In genomic region chrX:19926095-19926494, GRCh38 we compare ENCODE assay signal across 13 cellular contexts. TPM values are rescaled to one million over a fixed set of nuclear protein-coding genes. Genes with fewer than 3 reads are reported as not detected.
A peak's percentile ranks its signal among the peaks of the same experiment; 100 is the strongest.
DNase-seq lines count a peak whose midpoint lies in the region; ATAC-seq, FAIRE-seq and TF ChIP-seq lines count a peak whose summit lies in the region.
"Had no signal": no experiment of that assay in that cellular context is flagged by ENCODE, and none has a peak within 500 bp of the region (broad histone marks: within the 10 kb centered on the region; RNA-seq: fewer than 3 reads in every experiment).

No MANE protein-coding gene starts in this region.

- H3K27ac ChIP-seq in MM.1S (ENCODE audit: low read length) (no peak overlapping the region), astrocyte (ENCODE audit: low read depth, low read length) (no peak overlapping the region), testis (no peak overlapping the region)
- H3K27ac ChIP-seq: A549, C4-2B, HL-60 had no signal

- no peaks in the 10 kb centered on the region for H3K9me3 Mint-ChIP-seq in stimulated activated naive CD8-positive, alpha-beta T cell treated with anti-CD3 and anti-CD28 coated beads, Interleukin-15, amount 100 ng/mL, for 72 hours
- no peaks in the 10 kb centered on the region for H3K9me3 Mint-ChIP-seq in astrocyte (ENCODE audit: unreplicated experiment)
- H3K9me3 Mint-ChIP-seq: CD4-positive, alpha-beta memory T cell had no signal

- H3K27me3 ChIP-seq in MM.1S (replicated peaks; ENCODE audit: insufficient read depth, low read length) (no peaks in the 10 kb centered on the region), astrocyte (ENCODE audit: insufficient read depth, low read length) (no peaks in the 10 kb centered on the region), testis (no peaks in the 10 kb centered on the region)
- H3K27me3 ChIP-seq: BE2C had no signal

- peak; percentile 9 for FAIRE-seq in astrocyte (lab: Jason Lieb, UNC)
- FAIRE-seq: A549 had no signal

- peaks cover 4% of the 10 kb centered on the region for H3K4me1 Mint-ChIP-seq in stimulated activated naive CD8-positive, alpha-beta T cell treated with anti-CD3 and anti-CD28 coated beads, Interleukin-15, amount 100 ng/mL, for 72 hours
- H3K4me1 Mint-ChIP-seq in astrocyte (ENCODE audit: low read depth, unreplicated experiment) = peaks cover 8% of the 10 kb centered on the region

- no peak overlapping the region for H2AFZ ChIP-seq in MM.1S (ENCODE audit: low read length)
- no peak overlapping the region for H2AFZ ChIP-seq in astrocyte (ENCODE audit: low read depth, low read length)

- peaks cover 13% of the 10 kb centered on the region; the same call in 1 of the 2 replicates for H3F3A ChIP-seq in MM.1S (ENCODE audit: insufficient read depth, low read length)

- H3K4me2 ChIP-seq in MM.1S (ENCODE audit: low read depth, low read length) = no peak overlapping the region
- H3K4me2 ChIP-seq in astrocyte (ENCODE audit: low read length) = no peak overlapping the region
- H3K4me2 ChIP-seq: A549 had no signal

- peak; percentile 29 for TF ChIP-seq CTCF in MM.1S (IDR thresholded peaks at IDR 0.05; ENCODE audit: low read length)
- no peak for TF ChIP-seq CTCF in astrocyte (IDR thresholded peaks at IDR 0.05; ENCODE audit: insufficient read depth, low read depth, low read length)
- TF ChIP-seq CTCF in testis (IDR thresholded peaks at IDR 0.05) = no peak

- H3K4me3 ChIP-seq in MM.1S (ENCODE audit: low read length) (no peak overlapping the region), astrocyte (ENCODE audit: insufficient read depth, low read depth, low read length) (no peak overlapping the region), testis (no peak overlapping the region)
- H3K4me3 ChIP-seq: A549 had no signal

- no peaks in the 10 kb centered on the region for H3K9me2 ChIP-seq in MM.1S (replicated peaks; ENCODE audit: insufficient read depth, low read length)

- intact Hi-C loops in testis (cut with DNase I; ENCODE audit: low total_unique reads) = no loop called here

- H3K4me1 ChIP-seq in MM.1S (ENCODE audit: low read length) (peaks cover 36% of the 10 kb centered on the region), astrocyte (ENCODE audit: insufficient read depth, low read length) (peaks cover 3% of the 10 kb centered on the region), testis (no peaks in the 10 kb centered on the region)
- H3K4me1 ChIP-seq: A549, BE2C had no signal

- no peaks in the 10 kb centered on the region for H3K9me3 ChIP-seq in MM.1S (replicated peaks; ENCODE audit: insufficient read depth, low read length)
- no peaks in the 10 kb centered on the region for H3K9me3 ChIP-seq in astrocyte (ENCODE audit: insufficient read depth, low read depth, low read length)
- no peaks in the 10 kb centered on the region for H3K9me3 ChIP-seq in testis
- H3K9me3 ChIP-seq: A549, BE2C had no signal

- ATAC-seq in stimulated activated naive CD8-positive, alpha-beta T cell treated with anti-CD3 and anti-CD28 coated beads, Interleukin-15, amount 100 ng/mL, for 72 hours = no peak
- ATAC-seq in stimulated activated naive CD8-positive, alpha-beta T cell treated with anti-CD3 and anti-CD28 coated beads, Interleukin-15, Interleukin-2, amounts not matched to agents 100 U/mL and 50 U/mL, for 24 hours = no peak
- ATAC-seq in GM21526 (IDR thresholded peaks at IDR 0.05; ENCODE audit: low FRiP score, unreplicated experiment) = no peak
- ATAC-seq: A549 had no signal

- DNase-seq in stimulated activated naive CD8-positive, alpha-beta T cell treated with anti-CD3 and anti-CD28 coated beads, Interleukin-15, amount 100 ng/mL, for 72 hours = no peak
- no peak for DNase-seq in stimulated activated naive CD8-positive, alpha-beta T cell treated with anti-CD3 and anti-CD28 coated beads, Interleukin-15, Interleukin-2, amounts not matched to agents 100 U/mL and 50 U/mL, for 24 hours
- DNase-seq in MM.1S = peak; percentile 48
- DNase-seq in astrocyte (ENCODE audit: low read depth) = no peak
- no peak for DNase-seq in testis
- DNase-seq: BE2C; CD4-positive, alpha-beta memory T cell; DMS79; HCEC 1CT had no signal

- no peaks in the 10 kb centered on the region for H4K20me1 ChIP-seq in MM.1S (ENCODE audit: insufficient read depth, low read length)
- no peaks in the 10 kb centered on the region for H4K20me1 ChIP-seq in astrocyte (ENCODE audit: insufficient read depth, low read length)

- no peak for TF ChIP-seq POLR2A in testis (IDR thresholded peaks at IDR 0.05)

- H3K9ac ChIP-seq in MM.1S (ENCODE audit: low read length) (no peak overlapping the region), astrocyte (ENCODE audit: low read length) (no peak overlapping the region)

- no peaks in the 10 kb centered on the region for H3K27me3 Mint-ChIP-seq in stimulated activated naive CD8-positive, alpha-beta T cell treated with anti-CD3 and anti-CD28 coated beads, Interleukin-15, amount 100 ng/mL, for 72 hours
- no peaks in the 10 kb centered on the region for H3K27me3 Mint-ChIP-seq in astrocyte (ENCODE audit: low read depth, unreplicated experiment)
- H3K27me3 Mint-ChIP-seq: CD4-positive, alpha-beta memory T cell had no signal

- no peak overlapping the region for H3K4me3 Mint-ChIP-seq in stimulated activated naive CD8-positive, alpha-beta T cell treated with anti-CD3 and anti-CD28 coated beads, Interleukin-15, amount 100 ng/mL, for 72 hours
- no peak overlapping the region for H3K4me3 Mint-ChIP-seq in astrocyte (ENCODE audit: unreplicated experiment)
- H3K4me3 Mint-ChIP-seq: CD4-positive, alpha-beta memory T cell had no signal

- H3K36me3 ChIP-seq in MM.1S (replicated peaks; ENCODE audit: insufficient read depth, low read length) (no peaks in the 10 kb centered on the region), astrocyte (ENCODE audit: insufficient read depth, low read length) (no peaks in the 10 kb centered on the region), testis (ENCODE audit: low read depth, missing control alignments) (no peaks in the 10 kb centered on the region)
- H3K36me3 ChIP-seq: BE2C had no signal

- peaks cover 1% of the 10 kb centered on the region for H3K36me3 Mint-ChIP-seq in astrocyte (ENCODE audit: low read depth, unreplicated experiment)

- peak overlapping the region; percentile 59 to 62 for H3K27ac Mint-ChIP-seq in stimulated activated naive CD8-positive, alpha-beta T cell treated with anti-CD3 and anti-CD28 coated beads, Interleukin-15, amount 100 ng/mL, for 72 hours
- no peak overlapping the region for H3K27ac Mint-ChIP-seq in astrocyte (ENCODE audit: unreplicated experiment)

- WGBS in testis, 2 donors = 94 to 96% methylated on average over 2 of the region's 2 CpGs

- H3K79me2 ChIP-seq in MM.1S (ENCODE audit: low read length) (no peaks in the 10 kb centered on the region), astrocyte (ENCODE audit: insufficient read depth, low read length) (no peaks in the 10 kb centered on the region)

RNA-seq across cellular contexts. Expression of gene SH3KBP1, which starts 38.7 kb away (rescaled TPM):
- 58.2 and 60.6 TPM in 2 replicates for total RNA-seq in astrocyte
- total RNA-seq in testis = 1 to 10 TPM; 6.8 to 8.9 TPM
- polyA plus RNA-seq in testis (ENCODE audit: insufficient read depth, low read depth, low replicate concordance) = 13.0 TPM
